ENCODE assay signal across 29 cellular contexts in genomic region chr1:14686701-14687100, GRCh38.
"Had no signal": no experiment of that assay in that cellular context is flagged by ENCODE, and none has a peak within 500 bp of the region (broad histone marks: within the 10 kb centered on the region; RNA-seq: fewer than 3 reads in every experiment).

No MANE protein-coding gene starts in this region.

- H3K27ac ChIP-seq: ascending aorta, body of pancreas, Peyer's patch, RWPE1, SJCRH30, VCaP had no signal

- H3K4me3 ChIP-seq: ascending aorta, body of pancreas, Peyer's patch, SJCRH30 had no signal

- H3K36me3 ChIP-seq: ascending aorta, Peyer's patch, SJCRH30 had no signal

- ATAC-seq: activated CD8-positive, alpha-beta T cell treated with anti-CD3 and anti-CD28 coated beads, Interleukin-2, amount 10 ng/mL, durations not matched to agents 7 days and 5 days; activated naive CD4-positive, alpha-beta T cell treated with anti-CD3 and anti-CD28 coated beads, Interleukin-2, amount 50 U/mL, for 72 hours; activated naive CD8-positive, alpha-beta T cell treated with anti-CD3 and anti-CD28 coated beads, Interleukin-2, amount 50 U/mL, for 24 hours; body of pancreas had no signal

- H3K9ac ChIP-seq: SK-N-SH had no signal

- DNase-seq: activated CD4-positive, alpha-beta T cell treated with anti-CD3 and anti-CD28 coated beads for 4 hours; activated CD4-positive, alpha-beta T cell treated with anti-CD3 and anti-CD28 coated beads, Interleukin-2, amount 50 U/mL, for 4 hours; activated CD8-positive, alpha-beta memory T cell treated with anti-CD3 and anti-CD28 coated beads, Interleukin-2, amount 50 U/mL, for 48 hours; activated CD8-positive, alpha-beta T cell treated with anti-CD3 and anti-CD28 coated beads, Interleukin-2, amount 10 ng/mL, durations not matched to agents 7 days and 5 days; activated naive CD4-positive, alpha-beta T cell; activated naive CD8-positive, alpha-beta T cell treated with anti-CD3 and anti-CD28 coated beads, Interleukin-2, amount 50 U/mL, for 24 hours; activated T-cell treated with anti-CD3 and anti-CD28 coated beads, Interleukin-2, amount 50 U/mL, for 1 hour; amniotic stem cell; body of pancreas; central memory CD4-positive, alpha-beta T cell; Kasumi-1; NCI-H1048; NCI-H1694; NCI-H2029; NCI-H2107; NCI-H2171 treated with DMSO at 0.1 percent for 48 hours; NCI-H345; NCI-H510A; NCI-H526 treated with DMSO at 0.1 percent for 48 hours; NCI-H82; Peyer's patch; Right ventricle myocardium superior; SJCRH30; SK-N-SH; T-helper 1 cell had no signal

- H3K9me3 ChIP-seq: ascending aorta, body of pancreas, SJCRH30, SK-N-SH had no signal

- H3K4me1 ChIP-seq: ascending aorta, body of pancreas, Peyer's patch, SJCRH30 had no signal

- H3K27me3 ChIP-seq: ascending aorta, body of pancreas, Peyer's patch had no signal
